25 cellular contexts compared by ENCODE assay signal in the genomic region with DNA sequence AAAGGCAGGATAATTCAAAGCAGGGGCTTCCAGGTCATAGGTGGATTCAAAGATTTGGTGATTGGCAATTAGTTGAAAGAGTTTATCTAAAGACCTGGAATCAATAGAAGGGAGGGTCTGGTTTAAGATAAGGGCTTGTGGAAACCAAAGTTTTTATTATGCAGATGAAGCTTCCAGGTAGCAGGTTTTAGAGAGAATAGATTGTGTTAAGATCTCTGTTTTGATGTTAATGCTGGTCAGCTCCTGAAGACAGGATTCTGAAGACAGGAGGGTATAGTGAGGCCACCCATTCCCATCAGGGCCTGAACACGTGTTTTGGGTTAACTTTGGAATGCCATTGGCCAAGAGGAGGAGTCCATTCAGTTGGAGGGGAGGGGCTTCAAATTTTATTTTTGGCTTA.
"Had no signal": no experiment of that assay in that cellular context is flagged by ENCODE, and none has a peak within 500 bp of the region (broad histone marks: within the 10 kb centered on the region; RNA-seq: fewer than 3 reads in every experiment).

No MANE protein-coding gene starts in this region.

- H3K4me1 Mint-ChIP-seq: activated CD4-positive, alpha-beta T cell treated with anti-CD3 and anti-CD28 coated beads for 36 hours; activated CD8-positive, alpha-beta memory T cell treated with anti-CD3 and anti-CD28 coated beads, Interleukin-2, amount 10 ng/mL, durations not matched to agents 7 days and 5 days; activated naive CD4-positive, alpha-beta T cell treated with anti-CD3 and anti-CD28 coated beads, Interleukin-2, amount 50 U/mL, for 24 hours; activated naive CD8-positive, alpha-beta T cell treated with anti-CD3 and anti-CD28 coated beads, Interleukin-2, amount 50 U/mL, for 24 hours had no signal

- H3K36me3 Mint-ChIP-seq: activated CD8-positive, alpha-beta memory T cell treated with anti-CD3 and anti-CD28 coated beads, Interleukin-2, amount 10 ng/mL, durations not matched to agents 7 days and 5 days; activated naive CD4-positive, alpha-beta T cell treated with anti-CD3 and anti-CD28 coated beads, Interleukin-2, amount 50 U/mL, for 24 hours; naive thymus-derived CD4-positive, alpha-beta T cell had no signal

- ATAC-seq: activated CD4-positive, alpha-beta T cell treated with anti-CD3 and anti-CD28 coated beads for 36 hours; activated CD8-positive, alpha-beta memory T cell treated with anti-CD3 and anti-CD28 coated beads, Interleukin-2, amount 10 ng/mL, durations not matched to agents 7 days and 5 days; activated CD8-positive, alpha-beta T cell treated with anti-CD3 and anti-CD28 coated beads, Interleukin-2, amount 10 ng/mL, durations not matched to agents 7 days and 5 days; activated naive CD8-positive, alpha-beta T cell treated with anti-CD3 and anti-CD28 coated beads, Interleukin-2, amount 50 U/mL, for 24 hours; foreskin keratinocyte; heart left ventricle; naive thymus-derived CD4-positive, alpha-beta T cell had no signal

- DNase-seq: activated CD4-positive, alpha-beta T cell treated with anti-CD3 and anti-CD28 coated beads for 36 hours; activated CD4-positive, CD25-positive, alpha-beta regulatory T cell; activated CD8-positive, alpha-beta memory T cell treated with anti-CD3 and anti-CD28 coated beads, Interleukin-2, amount 10 ng/mL, durations not matched to agents 7 days and 5 days; activated CD8-positive, alpha-beta T cell treated with anti-CD3 and anti-CD28 coated beads, Interleukin-2, amount 10 ng/mL, durations not matched to agents 7 days and 5 days; activated naive CD8-positive, alpha-beta T cell treated with anti-CD3 and anti-CD28 coated beads, Interleukin-2, amount 50 U/mL, for 24 hours; activated T-cell treated with anti-CD3 and anti-CD28 coated beads, Interleukin-2, amount 50 U/mL, for 48 hours; amygdala; central memory CD4-positive, alpha-beta T cell; foreskin keratinocyte; heart left ventricle; hypothalamus; naive thymus-derived CD4-positive, alpha-beta T cell; nucleus accumbens; stimulated activated CD4-positive, alpha-beta T cell treated with anti-CD3 and anti-CD28 coated beads, Interleukin-2, amount 100 ng/mL, for 24 hours; stimulated activated naive CD4-positive, alpha-beta T cell had no signal

- H3K4me3 Mint-ChIP-seq: activated CD4-positive, alpha-beta T cell treated with anti-CD3 and anti-CD28 coated beads for 36 hours; activated CD8-positive, alpha-beta memory T cell treated with anti-CD3 and anti-CD28 coated beads, Interleukin-2, amount 10 ng/mL, durations not matched to agents 7 days and 5 days; activated CD8-positive, alpha-beta T cell treated with anti-CD3 and anti-CD28 coated beads, Interleukin-2, amount 10 ng/mL, durations not matched to agents 7 days and 5 days; activated naive CD4-positive, alpha-beta T cell treated with anti-CD3 and anti-CD28 coated beads, Interleukin-2, amount 50 U/mL, for 24 hours; activated naive CD8-positive, alpha-beta T cell treated with anti-CD3 and anti-CD28 coated beads, Interleukin-2, amount 50 U/mL, for 24 hours; dendritic cell treated with granulocyte-macrophage colony-stimulating factor and Interleukin-4, amounts not matched to agents 40 ng/mL and 50 ng/mL, for 4 days; naive thymus-derived CD4-positive, alpha-beta T cell; T-helper 2 cell treated with Interferon-gamma antibody and Interleukin-4, amounts not matched to agents 5 μg/mL and 100 μg/mL, for 36 hours had no signal

- H3K27ac Mint-ChIP-seq: activated CD4-positive, alpha-beta T cell treated with anti-CD3 and anti-CD28 coated beads for 36 hours; activated CD8-positive, alpha-beta memory T cell treated with anti-CD3 and anti-CD28 coated beads, Interleukin-2, amount 10 ng/mL, durations not matched to agents 7 days and 5 days; activated CD8-positive, alpha-beta T cell treated with anti-CD3 and anti-CD28 coated beads, Interleukin-2, amount 10 ng/mL, durations not matched to agents 7 days and 5 days; activated naive CD4-positive, alpha-beta T cell treated with anti-CD3 and anti-CD28 coated beads, Interleukin-2, amount 50 U/mL, for 24 hours; activated naive CD8-positive, alpha-beta T cell treated with anti-CD3 and anti-CD28 coated beads, Interleukin-2, amount 50 U/mL, for 24 hours; activated T-helper 2 cell treated with anti-CD3 and anti-CD28 coated beads, Interferon-gamma antibody, Interleukin-2, Interleukin-4, amounts not matched to agents 10 μg/mL and 5 μg/mL and 100 μg/mL, durations not matched to agents 14 hours and 24 hours and 36 hours; dendritic cell treated with granulocyte-macrophage colony-stimulating factor and Interleukin-4, amounts not matched to agents 40 ng/mL and 50 ng/mL, for 4 days; naive thymus-derived CD4-positive, alpha-beta T cell; T-helper 2 cell treated with Interferon-gamma antibody and Interleukin-4, amounts not matched to agents 5 μg/mL and 100 μg/mL, for 36 hours had no signal

- H3K27me3 ChIP-seq: breast epithelium, esophagus muscularis mucosa, foreskin keratinocyte, heart left ventricle, right atrium auricular region, tibial nerve had no signal

- H3K4me3 ChIP-seq: breast epithelium, esophagus muscularis mucosa, heart left ventricle, right atrium auricular region, smooth muscle cell, tibial nerve had no signal

- H3K36me3 ChIP-seq: breast epithelium, esophagus muscularis mucosa, heart left ventricle, right atrium auricular region, tibial nerve had no signal

- H3K4me1 ChIP-seq: breast epithelium, esophagus muscularis mucosa, foreskin keratinocyte, heart left ventricle, parathyroid adenoma, right atrium auricular region, tibial nerve had no signal

- H3K27me3 Mint-ChIP-seq: dendritic cell treated with granulocyte-macrophage colony-stimulating factor and Interleukin-4, amounts not matched to agents 40 ng/mL and 50 ng/mL, for 4 days had no signal

- H3K9me3 Mint-ChIP-seq: activated naive CD4-positive, alpha-beta T cell treated with anti-CD3 and anti-CD28 coated beads, Interleukin-2, amount 50 U/mL, for 24 hours; activated naive CD8-positive, alpha-beta T cell treated with anti-CD3 and anti-CD28 coated beads, Interleukin-2, amount 50 U/mL, for 24 hours; activated T-helper 2 cell treated with anti-CD3 and anti-CD28 coated beads, Interferon-gamma antibody, Interleukin-2, Interleukin-4, amounts not matched to agents 10 μg/mL and 5 μg/mL and 100 μg/mL, durations not matched to agents 14 hours and 24 hours and 36 hours; dendritic cell treated with granulocyte-macrophage colony-stimulating factor and Interleukin-4, amounts not matched to agents 40 ng/mL and 50 ng/mL, for 4 days; T-helper 2 cell treated with Interferon-gamma antibody and Interleukin-4, amounts not matched to agents 5 μg/mL and 100 μg/mL, for 36 hours had no signal

- H3K9me3 ChIP-seq: breast epithelium, esophagus muscularis mucosa, heart left ventricle, right atrium auricular region, tibial nerve had no signal

- H3K27ac ChIP-seq: breast epithelium, esophagus muscularis mucosa, foreskin keratinocyte, heart left ventricle, parathyroid adenoma, right atrium auricular region, tibial nerve had no signal
